20 cellular contexts compared by ENCODE assay signal in the genomic region with DNA sequence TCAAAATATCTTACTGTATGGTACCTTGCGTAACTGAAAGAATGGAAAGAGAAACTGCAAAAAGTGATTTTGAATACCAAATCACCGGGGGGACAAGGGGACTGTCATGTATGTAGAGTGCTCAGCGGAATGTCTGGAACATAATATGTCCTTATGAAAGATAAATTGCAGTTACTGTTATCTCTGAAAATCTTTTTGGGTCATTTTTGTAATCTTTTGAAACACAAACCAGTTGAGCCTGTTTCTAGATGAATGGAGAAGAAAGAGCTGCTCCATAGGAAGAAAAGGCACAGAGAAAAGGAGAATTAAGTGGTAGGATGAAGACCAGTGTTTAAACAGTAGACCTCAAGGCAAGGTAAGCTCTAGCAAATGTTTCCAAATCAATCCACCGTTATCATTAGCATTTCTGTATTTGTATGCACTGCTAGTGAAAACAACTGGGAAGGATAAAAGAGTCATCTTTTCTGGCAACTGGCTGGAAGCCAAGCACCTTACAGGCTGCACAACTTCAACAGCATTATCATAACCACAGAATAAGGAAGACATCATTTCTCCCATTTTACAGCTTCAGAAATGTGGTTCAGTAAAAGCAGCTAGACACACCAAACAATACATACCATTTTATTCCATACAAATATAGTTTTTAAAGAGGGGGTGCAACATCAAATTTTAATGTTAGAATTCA.
A peak's percentile ranks its signal among the peaks of the same experiment; 100 is the strongest.
DNase-seq lines count a peak whose midpoint lies in the region; ATAC-seq and TF ChIP-seq lines count a peak whose summit lies in the region.
"Had no signal": no experiment of that assay in that cellular context is flagged by ENCODE, and none has a peak within 500 bp of the region (broad histone marks: within the 10 kb centered on the region; RNA-seq: fewer than 3 reads in every experiment).

No MANE protein-coding gene starts in this region.

- no peak overlapping the region for H3K4me3 ChIP-seq in AG10803 (ENCODE audit: low read length)
- H3K4me3 ChIP-seq: BLaER1, heart left ventricle, lung, right atrium auricular region had no signal

- in situ Hi-C loops in G401 (cut with HindIII; ENCODE audit: low sequenced_read_pairs), result no loop called here

- peak; percentile 39 for ATAC-seq in foreskin keratinocyte
- no peak for ATAC-seq in GM18858 (IDR thresholded peaks at IDR 0.05; ENCODE audit: unreplicated experiment)
- ATAC-seq: activated CD8-positive, alpha-beta T cell treated with anti-CD3 and anti-CD28 coated beads for 36 hours; heart left ventricle had no signal

- H3K27me3 ChIP-seq in foreskin keratinocyte, result no peaks in the 10 kb centered on the region
- H3K27me3 ChIP-seq: BLaER1, heart left ventricle, right atrium auricular region had no signal

- no peak overlapping the region for H3K27ac ChIP-seq in foreskin keratinocyte
- H3K27ac ChIP-seq: BLaER1, heart left ventricle, right atrium auricular region had no signal

- DNase-seq in AG10803 (ENCODE audit: low read depth) (peak; percentile 21), G401 (ENCODE audit: low spot score) (peak; percentile 40), RPMI7951 (ENCODE audit: low read depth) (peak; percentile 0), foreskin keratinocyte (no peak), activated T-cell treated with anti-CD3 and anti-CD28 coated beads for 4 hours (no peak), NCI-H1694 treated with DMSO at 0.1 percent for 48 hours (lab: John Stamatoyannopoulos, UW) (no peak), mucosa of gallbladder (ENCODE audit: low spot score) (no peak)
- DNase-seq: activated CD4-positive, alpha-beta T cell treated with anti-CD3 and anti-CD28 coated beads for 1 hour; activated CD8-positive, alpha-beta T cell treated with anti-CD3 and anti-CD28 coated beads for 36 hours; cerebellar nuclear complex; DND-41; GOT3; heart left ventricle; NCI-H187 treated with DMSO at 0.1 percent for 48 hours; NCI-H774; stimulated activated CD4-positive, alpha-beta T cell treated with anti-CD3 and anti-CD28 coated beads, Interleukin-2, amount 100 ng/mL, for 48 hours had no signal

- no peak for TF ChIP-seq CTCF in AG10803 (conservative IDR thresholded peaks at IDR 0.05; ENCODE audit: low read length)
- no peak for TF ChIP-seq CTCF in foreskin keratinocyte (conservative IDR thresholded peaks at IDR 0.05)

- peaks cover 10% of the 10 kb centered on the region for H3K4me1 ChIP-seq in foreskin keratinocyte
- H3K4me1 ChIP-seq: BLaER1, right atrium auricular region had no signal

Comparison
In these comparisons a context has a peak if more than half of its experiments do, and no peak if none do; other contexts are left out.
1. DNase-seq: peak in AG10803 (single experiment), G401 (single experiment) and RPMI7951 (single experiment); none in foreskin keratinocyte (0 of 2), activated T-cell treated with anti-CD3 and anti-CD28 coated beads for 4 hours (single experiment), NCI-H1694 treated with DMSO at 0.1 percent for 48 hours (single experiment) and mucosa of gallbladder (single experiment).